40 cellular contexts compared by ENCODE assay signal in the genomic region with DNA sequence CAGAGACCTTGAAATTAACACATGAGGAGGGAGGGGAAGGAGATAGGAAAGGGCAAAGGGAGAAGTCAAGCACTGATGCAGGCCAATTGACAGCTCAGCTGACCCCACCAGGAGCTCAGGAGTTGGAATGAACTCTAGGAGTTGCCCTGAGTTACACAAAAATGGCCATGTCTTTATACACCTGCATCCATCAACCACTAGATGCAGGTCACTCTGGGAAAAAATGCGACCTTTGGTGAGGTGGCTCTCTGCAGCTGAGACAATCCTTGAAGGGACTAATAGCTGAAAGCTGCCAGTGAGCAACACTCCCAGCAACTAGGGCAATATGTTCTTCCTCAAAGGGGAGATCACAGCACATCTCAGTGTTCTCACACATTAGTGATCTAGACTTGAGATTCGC.
"Had no signal": no experiment of that assay in that cellular context is flagged by ENCODE, and none has a peak within 500 bp of the region (broad histone marks: within the 10 kb centered on the region; RNA-seq: fewer than 3 reads in every experiment).

No MANE protein-coding gene starts in this region.

- H3K4me1 ChIP-seq: adrenal gland, ascending aorta, body of pancreas, breast epithelium had no signal

- H3K27me3 ChIP-seq: adrenal gland, ascending aorta, body of pancreas, brain microvascular endothelial cell, breast epithelium, cardiac muscle cell had no signal

- H3K27ac ChIP-seq: adrenal gland, ascending aorta, body of pancreas, brain microvascular endothelial cell, breast epithelium, cardiac muscle cell had no signal

- DNase-seq: activated effector memory CD4-positive, alpha-beta T cell treated with anti-CD3 and anti-CD28 coated beads, Interleukin-2, amount 50 U/mL, for 16 hours; activated effector memory CD4-positive, alpha-beta T cell treated with Interleukin-2 at 50 U/mL for 16 hours; activated gamma-delta T cell; activated gamma-delta T cell treated with Interleukin-2 at 50 U/mL for 16 hours; activated naive CD4-positive, alpha-beta T cell; activated naive CD4-positive, alpha-beta T cell treated with anti-CD3 and anti-CD28 coated beads for 36 hours; activated naive CD4-positive, alpha-beta T cell treated with anti-CD3 and anti-CD28 coated beads, Interleukin-2, amount 10 ng/mL, durations not matched to agents 7 days and 5 days; activated naive CD4-positive, alpha-beta T cell treated with anti-CD3 and anti-CD28 coated beads, Interleukin-2, amount 50 U/mL, for 16 hours; activated naive CD4-positive, alpha-beta T cell treated with Interleukin-2 at 50 U/mL for 16 hours; activated naive CD8-positive, alpha-beta T cell treated with anti-CD3 and anti-CD28 coated beads for 36 hours; activated naive CD8-positive, alpha-beta T cell treated with anti-CD3 and anti-CD28 coated beads, Interleukin-2, amount 10 ng/mL, durations not matched to agents 7 days and 5 days; activated naive CD8-positive, alpha-beta T cell treated with anti-CD3 and anti-CD28 coated beads, Interleukin-2, amount 50 U/mL, for 24 hours; activated T-cell treated with anti-CD3 and anti-CD28 coated beads, Interleukin-2, amount 50 U/mL, for 1 hour; activated T-cell treated with anti-CD3 and anti-CD28 coated beads, Interleukin-2, amount 50 U/mL, for 24 hours; activated T-cell treated with anti-CD3 and anti-CD28 coated beads, Interleukin-2, amount 50 U/mL, for 4 hours; activated T-cell treated with anti-CD3 and anti-CD28 coated beads, Interleukin-2, amount 50 U/mL, for 48 hours; activated T-cell treated with anti-CD3 and anti-CD28 coated beads, Interleukin-2, amount 50 U/mL, for 72 hours; adrenal gland; amniotic stem cell; amygdala; anterior cingulate cortex; aorta; body of pancreas; brain microvascular endothelial cell; caudate nucleus; central memory CD4-positive, alpha-beta T cell; cerebellar nuclear complex had no signal

- H3K9me3 ChIP-seq: adrenal gland, ascending aorta, body of pancreas, breast epithelium had no signal

- H3K9me3 Mint-ChIP-seq: activated naive CD4-positive, alpha-beta T cell treated with anti-CD3 and anti-CD28 coated beads for 36 hours; activated naive CD4-positive, alpha-beta T cell treated with anti-CD3 and anti-CD28 coated beads, Interleukin-2, amount 10 ng/mL, durations not matched to agents 7 days and 5 days; activated naive CD4-positive, alpha-beta T cell treated with anti-CD3 and anti-CD28 coated beads, Interleukin-2, amount 50 U/mL, for 24 hours; activated naive CD4-positive, alpha-beta T cell treated with anti-CD3 and anti-CD28 coated beads, Interleukin-2, amount 50 U/mL, for 72 hours; activated naive CD8-positive, alpha-beta T cell treated with anti-CD3 and anti-CD28 coated beads for 36 hours; activated naive CD8-positive, alpha-beta T cell treated with anti-CD3 and anti-CD28 coated beads, Interleukin-2, amount 10 ng/mL, durations not matched to agents 7 days and 5 days; activated naive CD8-positive, alpha-beta T cell treated with anti-CD3 and anti-CD28 coated beads, Interleukin-2, amount 50 U/mL, for 24 hours; activated T-cell treated with anti-CD3 and anti-CD28 coated beads, Interleukin-2, amount 50 U/mL, for 24 hours; activated T-cell treated with anti-CD3 and anti-CD28 coated beads, Interleukin-2, amount 50 U/mL, for 4 hours; activated T-helper 1 cell treated with anti-CD3 and anti-CD28 coated beads, Interleukin-12 subunit alpha, Interleukin-12 subunit beta, Interleukin-2, Interleukin-4 antibody, amounts not matched to agents 30 ng/mL and 10 ng/mL and 1 ng/mL, durations not matched to agents 14 hours and 24 hours and 36 hours; activated T-helper 2 cell treated with anti-CD3 and anti-CD28 coated beads, Interferon-gamma antibody, Interleukin-2, Interleukin-4, amounts not matched to agents 10 μg/mL and 5 μg/mL and 100 μg/mL, durations not matched to agents 14 hours and 24 hours and 36 hours; brain; central memory CD8-positive, alpha-beta T cell had no signal

- H3K4me1 Mint-ChIP-seq: activated naive CD4-positive, alpha-beta T cell treated with anti-CD3 and anti-CD28 coated beads, Interleukin-2, amount 10 ng/mL, durations not matched to agents 7 days and 5 days; activated naive CD4-positive, alpha-beta T cell treated with anti-CD3 and anti-CD28 coated beads, Interleukin-2, amount 50 U/mL, for 24 hours; activated naive CD8-positive, alpha-beta T cell treated with anti-CD3 and anti-CD28 coated beads, Interleukin-2, amount 10 ng/mL, durations not matched to agents 7 days and 5 days; activated naive CD8-positive, alpha-beta T cell treated with anti-CD3 and anti-CD28 coated beads, Interleukin-2, amount 50 U/mL, for 24 hours; activated T-helper 17 cell treated with anti-CD3 and anti-CD28 coated beads, Interleukin-2, amount 50 U/mL, for 72 hours; central memory CD8-positive, alpha-beta T cell had no signal

- H3K36me3 ChIP-seq: adrenal gland, ascending aorta, brain microvascular endothelial cell, breast epithelium, cardiac muscle cell had no signal

- FAIRE-seq: astrocyte, bronchial epithelial cell had no signal

- ATAC-seq: activated naive CD4-positive, alpha-beta T cell treated with anti-CD3 and anti-CD28 coated beads, Interleukin-2, amount 50 U/mL, for 72 hours; activated naive CD8-positive, alpha-beta T cell treated with anti-CD3 and anti-CD28 coated beads, Interleukin-2, amount 50 U/mL, for 24 hours; activated T-cell treated with anti-CD3 and anti-CD28 coated beads, Interleukin-2, amount 50 U/mL, for 4 hours; activated T-cell treated with anti-CD3 and anti-CD28 coated beads, Interleukin-2, amount 50 U/mL, for 72 hours; activated T-helper 17 cell treated with anti-CD3 and anti-CD28 coated beads, Interleukin-2, amount 50 U/mL, for 72 hours; body of pancreas had no signal

- H3K4me3 ChIP-seq: adrenal gland, ascending aorta, body of pancreas, breast epithelium, cardiac muscle cell had no signal

- H3K36me3 Mint-ChIP-seq: activated naive CD4-positive, alpha-beta T cell treated with anti-CD3 and anti-CD28 coated beads, Interleukin-2, amount 10 ng/mL, durations not matched to agents 7 days and 5 days; activated naive CD4-positive, alpha-beta T cell treated with anti-CD3 and anti-CD28 coated beads, Interleukin-2, amount 50 U/mL, for 24 hours; activated naive CD4-positive, alpha-beta T cell treated with anti-CD3 and anti-CD28 coated beads, Interleukin-2, amount 50 U/mL, for 72 hours; activated naive CD8-positive, alpha-beta T cell; activated naive CD8-positive, alpha-beta T cell treated with anti-CD3 and anti-CD28 coated beads for 36 hours; activated naive CD8-positive, alpha-beta T cell treated with anti-CD3 and anti-CD28 coated beads, Interleukin-2, amount 10 ng/mL, durations not matched to agents 7 days and 5 days; brain had no signal

- H3K27ac Mint-ChIP-seq: activated naive CD4-positive, alpha-beta T cell treated with anti-CD3 and anti-CD28 coated beads for 36 hours; activated naive CD4-positive, alpha-beta T cell treated with anti-CD3 and anti-CD28 coated beads, Interleukin-2, amount 10 ng/mL, durations not matched to agents 7 days and 5 days; activated naive CD4-positive, alpha-beta T cell treated with anti-CD3 and anti-CD28 coated beads, Interleukin-2, amount 50 U/mL, for 24 hours; activated naive CD4-positive, alpha-beta T cell treated with anti-CD3 and anti-CD28 coated beads, Interleukin-2, amount 50 U/mL, for 72 hours; activated naive CD8-positive, alpha-beta T cell; activated naive CD8-positive, alpha-beta T cell treated with anti-CD3 and anti-CD28 coated beads for 36 hours; activated naive CD8-positive, alpha-beta T cell treated with anti-CD3 and anti-CD28 coated beads, Interleukin-2, amount 10 ng/mL, durations not matched to agents 7 days and 5 days; activated naive CD8-positive, alpha-beta T cell treated with anti-CD3 and anti-CD28 coated beads, Interleukin-2, amount 50 U/mL, for 24 hours; activated T-cell treated with anti-CD3 and anti-CD28 coated beads, Interleukin-2, amount 50 U/mL, for 24 hours; activated T-cell treated with anti-CD3 and anti-CD28 coated beads, Interleukin-2, amount 50 U/mL, for 72 hours; activated T-helper 1 cell treated with anti-CD3 and anti-CD28 coated beads, Interleukin-12 subunit alpha, Interleukin-12 subunit beta, Interleukin-2, Interleukin-4 antibody, amounts not matched to agents 30 ng/mL and 10 ng/mL and 1 ng/mL, durations not matched to agents 14 hours and 24 hours and 36 hours; activated T-helper 17 cell treated with anti-CD3 and anti-CD28 coated beads, Interleukin-2, amount 50 U/mL, for 72 hours; activated T-helper 2 cell treated with anti-CD3 and anti-CD28 coated beads, Interferon-gamma antibody, Interleukin-2, Interleukin-4, amounts not matched to agents 10 μg/mL and 5 μg/mL and 100 μg/mL, durations not matched to agents 14 hours and 24 hours and 36 hours; brain had no signal

- H3K27me3 Mint-ChIP-seq: brain had no signal

- H3K4me3 Mint-ChIP-seq: activated naive CD4-positive, alpha-beta T cell treated with anti-CD3 and anti-CD28 coated beads for 36 hours; activated naive CD4-positive, alpha-beta T cell treated with anti-CD3 and anti-CD28 coated beads, Interleukin-2, amount 10 ng/mL, durations not matched to agents 7 days and 5 days; activated naive CD4-positive, alpha-beta T cell treated with anti-CD3 and anti-CD28 coated beads, Interleukin-2, amount 50 U/mL, for 24 hours; activated naive CD8-positive, alpha-beta T cell; activated naive CD8-positive, alpha-beta T cell treated with anti-CD3 and anti-CD28 coated beads for 36 hours; activated naive CD8-positive, alpha-beta T cell treated with anti-CD3 and anti-CD28 coated beads, Interleukin-2, amount 10 ng/mL, durations not matched to agents 7 days and 5 days; activated naive CD8-positive, alpha-beta T cell treated with anti-CD3 and anti-CD28 coated beads, Interleukin-2, amount 50 U/mL, for 24 hours; activated T-cell treated with anti-CD3 and anti-CD28 coated beads, Interleukin-2, amount 50 U/mL, for 24 hours; activated T-cell treated with anti-CD3 and anti-CD28 coated beads, Interleukin-2, amount 50 U/mL, for 4 hours; activated T-cell treated with anti-CD3 and anti-CD28 coated beads, Interleukin-2, amount 50 U/mL, for 72 hours; activated T-helper 1 cell treated with anti-CD3 and anti-CD28 coated beads, Interleukin-12 subunit alpha, Interleukin-12 subunit beta, Interleukin-2, Interleukin-4 antibody, amounts not matched to agents 30 ng/mL and 10 ng/mL and 1 ng/mL, durations not matched to agents 14 hours and 24 hours and 36 hours; activated T-helper 17 cell treated with anti-CD3 and anti-CD28 coated beads, Interleukin-2, amount 50 U/mL, for 72 hours; brain; central memory CD8-positive, alpha-beta T cell had no signal
